In the genomic region with DNA sequence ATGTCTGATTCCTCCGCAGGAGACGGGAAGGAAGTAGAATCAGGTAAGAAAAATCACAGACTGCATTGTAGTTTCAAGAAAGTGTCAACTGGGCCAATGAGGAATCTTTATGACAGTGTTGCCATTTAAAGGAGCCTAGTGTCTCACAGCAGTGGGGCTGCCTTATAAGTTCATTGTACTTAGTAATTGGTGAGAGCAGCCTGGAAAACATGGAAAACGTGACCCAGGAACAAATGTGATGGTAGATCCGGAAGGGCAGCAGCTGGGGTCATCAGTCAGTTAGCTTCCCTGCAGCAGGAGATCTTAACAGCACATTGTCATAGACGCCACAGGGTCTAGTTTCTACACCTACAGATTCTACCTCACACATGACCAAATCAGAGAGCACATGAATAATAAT, we compare ENCODE assay signal across 20 cellular contexts.
DNase-seq lines count a peak whose midpoint lies in the region; ATAC-seq and TF ChIP-seq lines count a peak whose summit lies in the region.
"Had no signal": no experiment of that assay in that cellular context is flagged by ENCODE, and none has a peak within 500 bp of the region (broad histone marks: within the 10 kb centered on the region; RNA-seq: fewer than 3 reads in every experiment).

No MANE protein-coding gene starts in this region.

- H3K9me3 ChIP-seq in H9 (ENCODE audit: control insufficient read depth, low read depth, low read length) (no peaks in the 10 kb centered on the region), endodermal cell (ENCODE audit: control insufficient read depth, low read length) (no peaks in the 10 kb centered on the region)
- H3K9me3 ChIP-seq: BE2C had no signal

- no peak overlapping the region for H3K18ac ChIP-seq in H9 (ENCODE audit: insufficient read length, low read depth, low read length)

- TF ChIP-seq CTCF in H9 (conservative IDR thresholded peaks at IDR 0.05) = no peak
- no peak for TF ChIP-seq CTCF in endodermal cell (conservative IDR thresholded peaks at IDR 0.05)
- no peak for TF ChIP-seq CTCF in foreskin fibroblast (IDR thresholded peaks at IDR 0.05; ENCODE audit: low read depth, low read length)
- TF ChIP-seq CTCF in lower leg skin (IDR thresholded peaks at IDR 0.05) = no peak

- TF ChIP-seq POLR2A in lower leg skin (IDR thresholded peaks at IDR 0.05) = no peak

- H2BK120ac ChIP-seq in H9 (ENCODE audit: low read depth, low read length, poor library complexity, severe bottlenecking) = no peak overlapping the region

- no peak overlapping the region for H2BK15ac ChIP-seq in H9 (ENCODE audit: low read depth, low read length)

- H3K14ac ChIP-seq in H9 (ENCODE audit: insufficient read depth, low read length) = no peak overlapping the region

- no peak overlapping the region for H3K4ac ChIP-seq in H9 (ENCODE audit: low read depth, low read length)

- no peak overlapping the region for H3K9ac ChIP-seq in H9 (ENCODE audit: extremely low read depth, insufficient read length, low read length)
- no peak overlapping the region for H3K9ac ChIP-seq in endodermal cell (ENCODE audit: extremely low read depth, low read length, poor library complexity, severe bottlenecking)

- H3K4me1 Mint-ChIP-seq in H9 (peaks cover 9 to 10% of the 10 kb centered on the region in 2 experiments), endodermal cell (peaks cover 5% of the 10 kb centered on the region)
- H3K4me1 Mint-ChIP-seq: CD4-positive, CD25-positive, alpha-beta regulatory T cell; CD8-positive, alpha-beta memory T cell; IgD-negative memory B cell had no signal

- H2AK5ac ChIP-seq in H9 (ENCODE audit: insufficient read length, low read length) = no peak overlapping the region

- H3K79me2 ChIP-seq in H9 (ENCODE audit: insufficient read depth, low read length) = no peaks in the 10 kb centered on the region

- H3K27ac Mint-ChIP-seq in H9 (peak overlapping the region in 1 of 3 experiments; percentile 14; a peak in 1 of 7 replicates), endodermal cell (no peak overlapping the region)
- H3K27ac Mint-ChIP-seq: CD4-positive, CD25-positive, alpha-beta regulatory T cell; CD8-positive, alpha-beta memory T cell; IgD-negative memory B cell had no signal

- H4K8ac ChIP-seq in H9 (replicated peaks; ENCODE audit: insufficient read length, low read depth, low read length) = no peak overlapping the region

- no peaks in the 10 kb centered on the region for H3K79me1 ChIP-seq in H9 (ENCODE audit: insufficient read depth, low read depth, low read length, poor library complexity, severe bottlenecking)

- H3K36me3 Mint-ChIP-seq in H9 (ENCODE audit: insufficient read depth in 1 of 3, low read depth in 3 of 3) (no peaks in the 10 kb centered on the region), endodermal cell (ENCODE audit: low read depth) (no peaks in the 10 kb centered on the region)
- H3K36me3 Mint-ChIP-seq: CD4-positive, CD25-positive, alpha-beta regulatory T cell; CD8-positive, alpha-beta memory T cell; IgD-negative memory B cell had no signal

- no peaks in the 10 kb centered on the region for H3K23me2 ChIP-seq in H9 (ENCODE audit: insufficient read length, low read depth, low read length, poor library complexity, severe bottlenecking)

- no peak overlapping the region for H3K56ac ChIP-seq in H9 (ENCODE audit: insufficient read length, low read depth, low read length)

- no peak for ATAC-seq in GM19023 (IDR thresholded peaks at IDR 0.05; ENCODE audit: unreplicated experiment)
- ATAC-seq: GM12878, HepG2 had no signal

- H2BK5ac ChIP-seq in H9 (ENCODE audit: insufficient read length, low read length) = no peak overlapping the region

- H3K4me3 Mint-ChIP-seq in H9 = no peak overlapping the region
- H3K4me3 Mint-ChIP-seq in endodermal cell = no peak overlapping the region
- H3K4me3 Mint-ChIP-seq: CD4-positive, CD25-positive, alpha-beta regulatory T cell; CD8-positive, alpha-beta memory T cell; IgD-negative memory B cell had no signal

- H2BK20ac ChIP-seq in H9 (ENCODE audit: low read depth, low read length, poor library complexity, severe bottlenecking) = no peak overlapping the region

- H4K5ac ChIP-seq in H9 (ENCODE audit: insufficient read length, low read depth, low read length) = no peak overlapping the region

- no peak overlapping the region for H3K4me2 ChIP-seq in H9 (ENCODE audit: insufficient read depth, insufficient read length, low read length)

- H3K9me3 Mint-ChIP-seq in H9 (no peaks in the 10 kb centered on the region), endodermal cell (no peaks in the 10 kb centered on the region)

- H4K20me1 ChIP-seq in H9 (ENCODE audit: control insufficient read depth, insufficient read depth, insufficient read length) = no peaks in the 10 kb centered on the region

- no peaks in the 10 kb centered on the region for H3K36me3 ChIP-seq in endodermal cell (ENCODE audit: control insufficient read depth, insufficient read depth, low read length)
- H3K36me3 ChIP-seq: BE2C had no signal

- DNase-seq in H9 (peak; percentile 39), endodermal cell (peak; percentile 62), iPS-NIHi7 (ENCODE audit: extremely low spot score) (peak; percentile 6), foreskin fibroblast (no peak), OCI-M2 (lab: John Stamatoyannopoulos, UW; ENCODE audit: unreplicated experiment) (no peak), lower leg skin (ENCODE audit: low spot score in 2 of 2) (no peak)
- DNase-seq: ACHN; BE2C; C1 segment of cervical spinal cord; CD4-positive, CD25-positive, alpha-beta regulatory T cell; CD8-positive, alpha-beta memory T cell; COR-L47; DMS 273 treated with DMSO at 0.1 percent for 48 hours; DMS53; DND-41; EL had no signal

- H3K27me3 ChIP-seq in H9 (ENCODE audit: insufficient read depth, low read length) (no peaks in the 10 kb centered on the region), endodermal cell (ENCODE audit: control insufficient read depth, insufficient read depth, low read length, poor library complexity, severe bottlenecking) (no peaks in the 10 kb centered on the region)
- H3K27me3 ChIP-seq: BE2C had no signal

- H3K4me1 ChIP-seq in H9 (ENCODE audit: insufficient read depth, low read length) (peaks cover 3% of the 10 kb centered on the region; the same call in 1 of the 2 replicates), endodermal cell (ENCODE audit: control insufficient read depth, insufficient read depth, low read length) (no peaks in the 10 kb centered on the region)
- H3K4me1 ChIP-seq: BE2C had no signal

- H2AFZ ChIP-seq in H9 (ENCODE audit: low read length) = no peak overlapping the region

- H3K23ac ChIP-seq in H9 (ENCODE audit: insufficient read length, low read depth, low read length) = no peak overlapping the region

- intact Hi-C loops in lower leg skin (cut with DNase I; ENCODE audit: low total_unique reads) = no loop called here

- no CpG with 5 or more reads among the region's 5 CpGs for WGBS in H9 (ENCODE audit: extremely low coverage, insufficient read length, low lambda C conversion rate)
- WGBS in endodermal cell (ENCODE audit: insufficient coverage in 1 of 2, insufficient read length in 1 of 2), 2 experiments = 57 to 89% methylated on average over 3 to 5 of the region's 5 CpGs
- 71 to 73% methylated on average over 5 of the region's 5 CpGs for WGBS in lower leg skin, 2 donors

- H3K27me3 Mint-ChIP-seq in H9 (ENCODE audit: low read depth) (no peaks in the 10 kb centered on the region), endodermal cell (ENCODE audit: insufficient read depth) (no peaks in the 10 kb centered on the region)
- H3K27me3 Mint-ChIP-seq: CD4-positive, CD25-positive, alpha-beta regulatory T cell; CD8-positive, alpha-beta memory T cell; IgD-negative memory B cell had no signal

- H3T11ph ChIP-seq in H9 (ENCODE audit: low read length) = no peak overlapping the region

- no peak overlapping the region for H4K91ac ChIP-seq in H9 (ENCODE audit: insufficient read length, low read depth, low read length)

- H3K4me3 ChIP-seq in endodermal cell (ENCODE audit: low read length) = no peak overlapping the region
- no peak overlapping the region for H3K4me3 ChIP-seq in foreskin fibroblast (ENCODE audit: low read depth in 1 of 2, low read length in 2 of 2)
- no peak overlapping the region for H3K4me3 ChIP-seq in lower leg skin (ENCODE audit: low read depth, poor library complexity, severe bottlenecking)
- H3K4me3 ChIP-seq: GM12878 had no signal

- no peak overlapping the region for H3K27ac ChIP-seq in H9 (ENCODE audit: insufficient read length, low read depth, low read length)
- no peak overlapping the region for H3K27ac ChIP-seq in endodermal cell (ENCODE audit: low read depth, low read length)

- H2BK12ac ChIP-seq in H9 (ENCODE audit: insufficient read length, low read depth, low read length) = no peak overlapping the region

Comparison
In these comparisons a context has a peak if more than half of its experiments do, and no peak if none do; other contexts are left out.
1. DNase-seq: peak in H9 (single experiment), endodermal cell (single experiment) and iPS-NIHi7 (single experiment); none in foreskin fibroblast (0 of 2), OCI-M2 (single experiment) and lower leg skin (0 of 2).